In genomic region chr1:16122916-16123315, GRCh38 we compare ENCODE assay signal across 9 cellular contexts. TPM values are rescaled to one million over a fixed set of nuclear protein-coding genes. Genes with fewer than 3 reads are reported as not detected.
A peak's percentile ranks its signal among the peaks of the same experiment; 100 is the strongest.
DNase-seq lines count a peak whose midpoint lies in the region; ATAC-seq and TF ChIP-seq lines count a peak whose summit lies in the region.
"Had no signal": no experiment of that assay in that cellular context is flagged by ENCODE, and none has a peak within 500 bp of the region (broad histone marks: within the 10 kb centered on the region; RNA-seq: fewer than 3 reads in every experiment).

No MANE protein-coding gene starts in this region.

- no peaks in the 10 kb centered on the region for H3K9me3 Mint-ChIP-seq in WTC11

- H3K4me2 ChIP-seq in hepatocyte = no peak overlapping the region

- no peak overlapping the region for H2AFZ ChIP-seq in hepatocyte

- intact Hi-C loops in left ventricle myocardium superior (cut with micrococcal nuclease) = no loop called here
- intact Hi-C loops in Right ventricle myocardium superior (cut with DNase I) = no loop called here

- no peaks in the 10 kb centered on the region for H3K9me3 ChIP-seq in hepatocyte (ENCODE audit: low read depth)
- H3K9me3 ChIP-seq: adrenal gland had no signal

- CTCF ChIA-PET in WTC11 (lab: Charles Lee) = interaction anchor here (0.8 to 8.2 kb wide), 4 partner anchors 41 to 241 kb away, joined by 3 to 61 read pairs (median 14); no protein-coding TSS in a partner anchor

- 96% methylated on average over 6 of the region's 6 CpGs for WGBS in hepatocyte (ENCODE audit: low lambda C conversion rate, missing lambda C conversion rate)

- H3K27ac ChIP-seq in hepatocyte = no peak overlapping the region
- H3K27ac ChIP-seq: adrenal gland had no signal

- H3K36me3 ChIP-seq in hepatocyte (replicated peaks; ENCODE audit: insufficient read depth, low read depth) = no peaks in the 10 kb centered on the region

- H3K4me3 Mint-ChIP-seq in WTC11 = no peak overlapping the region

- no peak for TF ChIP-seq CTCF in WTC11 (IDR thresholded peaks at IDR 0.05)
- no peak for TF ChIP-seq CTCF in hepatocyte (IDR thresholded peaks at IDR 0.05; ENCODE audit: poor library complexity)

- no peaks in the 10 kb centered on the region for H3K79me2 ChIP-seq in hepatocyte

- no peak overlapping the region for H3K4me3 ChIP-seq in hepatocyte
- H3K4me3 ChIP-seq: adrenal gland had no signal

- POLR2A ChIA-PET in WTC11 (lab: Charles Lee) = no interaction called here

- peak; percentile 25 for DNase-seq in left ventricle myocardium superior
- no peak for DNase-seq in Right ventricle myocardium superior
- no peak for DNase-seq in WTC11 (ENCODE audit: low spot score)
- DNase-seq in glomerular visceral epithelial cell (ENCODE audit: extremely low spot score) = peak; percentile 93
- DNase-seq in stimulated activated CD8-positive, alpha-beta memory T cell treated with anti-CD3 and anti-CD28 coated beads, Interleukin-7, amount 100 ng/mL, for 24 hours (ENCODE audit: low read depth) = peak; percentile 14
- DNase-seq in hepatocyte (ENCODE audit: low spot score) = no peak
- DNase-seq in 8988T = no peak

- H3K27me3 ChIP-seq in hepatocyte = no peaks in the 10 kb centered on the region
- H3K27me3 ChIP-seq: adrenal gland had no signal

- no peaks in the 10 kb centered on the region for H3K27me3 Mint-ChIP-seq in WTC11 (ENCODE audit: low read depth)

- no peaks in the 10 kb centered on the region for H3K4me1 ChIP-seq in hepatocyte (ENCODE audit: insufficient read depth)

- H3K4me1 Mint-ChIP-seq in WTC11 = peaks cover 45% of the 10 kb centered on the region

- H3K36me3 Mint-ChIP-seq in WTC11 = peaks cover 24% of the 10 kb centered on the region

- peak overlapping the region; percentile 87 for H3K27ac Mint-ChIP-seq in WTC11

- no peak for ATAC-seq in left ventricle myocardium superior
- no peak for ATAC-seq in Right ventricle myocardium superior (ENCODE audit: poor library complexity)
- no peak for ATAC-seq in WTC11
- ATAC-seq in HG03175 (IDR thresholded peaks at IDR 0.05; ENCODE audit: unreplicated experiment) = no peak

- H4K20me1 ChIP-seq in hepatocyte (ENCODE audit: insufficient read depth, poor library complexity, severe bottlenecking) = no peaks in the 10 kb centered on the region

- H3K9me2 ChIP-seq in hepatocyte (replicated peaks; ENCODE audit: insufficient read depth) = no peaks in the 10 kb centered on the region

TF ChIP-seq in WTC11, 78 proteins besides CTCF, POLR2A, EP300 and RAD21 (continues in another document):
- no peak for TF ChIP-seq FOXJ3 (CRISPR knock-in tag; IDR thresholded peaks at IDR 0.05; ENCODE audit: borderline replicate concordance)
- no peak for TF ChIP-seq ATF6 (CRISPR knock-in tag; IDR thresholded peaks at IDR 0.05)
- TF ChIP-seq AR (CRISPR knock-in tag; IDR thresholded peaks at IDR 0.05) = no peak
- TF ChIP-seq SMAD3 (CRISPR knock-in tag; IDR thresholded peaks at IDR 0.05; ENCODE audit: borderline replicate concordance) = no peak
- no peak for TF ChIP-seq PRRX2 (CRISPR knock-in tag; IDR thresholded peaks at IDR 0.05)
- no peak for TF ChIP-seq E2F5 (CRISPR knock-in tag; IDR thresholded peaks at IDR 0.05)
- TF ChIP-seq MYBL2 (CRISPR knock-in tag; IDR thresholded peaks at IDR 0.05) = no peak
- no peak for TF ChIP-seq ETV6 (CRISPR knock-in tag; IDR thresholded peaks at IDR 0.05)
- no peak for TF ChIP-seq ATF1 (CRISPR knock-in tag; IDR thresholded peaks at IDR 0.05)
- TF ChIP-seq NR1H2 (CRISPR knock-in tag; IDR thresholded peaks at IDR 0.05) = no peak
- TF ChIP-seq ZNF281 (CRISPR knock-in tag; IDR thresholded peaks at IDR 0.05) = no peak
- TF ChIP-seq RORB (CRISPR knock-in tag; IDR thresholded peaks at IDR 0.05) = no peak
- TF ChIP-seq TP53 (CRISPR knock-in tag; IDR thresholded peaks at IDR 0.05) = no peak
- TF ChIP-seq ZNF425 (CRISPR knock-in tag; conservative IDR thresholded peaks at IDR 0.05) = no peak
- TF ChIP-seq JAZF1 (CRISPR knock-in tag; IDR thresholded peaks at IDR 0.05) = no peak

RNA-seq across cellular contexts. Expression of gene EPHA2, which starts 33.0 kb away (rescaled TPM):
- total RNA-seq in left ventricle myocardium superior = 7.6 TPM
- 7.3 TPM for total RNA-seq in Right ventricle myocardium superior
- 31.4 to 44.4 TPM (median 31.7 TPM) in 3 replicates for total RNA-seq in WTC11 (2021)
- 26.7 and 27.3 TPM in 2 replicates for total RNA-seq in hepatocyte
- polyA plus RNA-seq in hepatocyte = 20.0 and 20.4 TPM in 2 replicates

RNA-seq across cellular contexts. Expression of gene FAM131C, which starts 49.5 kb away (rescaled TPM):
- total RNA-seq in left ventricle myocardium superior (3.7 TPM), Right ventricle myocardium superior (4.5 TPM), WTC11 (2021) (1.4 to 2.0 TPM (median 1.8 TPM) in 3 replicates), hepatocyte (3.3 and 3.5 TPM in 2 replicates)
- 7.5 and 11.7 TPM in 2 replicates for polyA plus RNA-seq in hepatocyte

Comparison
In these comparisons a context has a peak if more than half of its experiments do, and no peak if none do; other contexts are left out.
1. DNase-seq: peak in left ventricle myocardium superior (single experiment), glomerular visceral epithelial cell (single experiment) and stimulated activated CD8-positive, alpha-beta memory T cell treated with anti-CD3 and anti-CD28 coated beads, Interleukin-7, amount 100 ng/mL, for 24 hours (single experiment); none in Right ventricle myocardium superior (single experiment), WTC11 (single experiment), hepatocyte (single experiment) and 8988T (single experiment).